10 cellular contexts compared by ENCODE assay signal in genomic region chr3:194556086-194557056, GRCh38.
A peak's percentile ranks its signal among the peaks of the same experiment; 100 is the strongest.
DNase-seq lines count a peak whose midpoint lies in the region; ATAC-seq and TF ChIP-seq lines count a peak whose summit lies in the region.
"Had no signal": no experiment of that assay in that cellular context is flagged by ENCODE, and none has a peak within 500 bp of the region (broad histone marks: within the 10 kb centered on the region; RNA-seq: fewer than 3 reads in every experiment).

No MANE protein-coding gene starts in this region.

- H3K9me3 ChIP-seq in prostate gland: no peaks in the 10 kb centered on the region

- TF ChIP-seq POLR2A in prostate gland (IDR thresholded peaks at IDR 0.05): no peak

- ATAC-seq in naive B cell (ENCODE audit: low read depth in 2 of 2): no peak
- no peak for ATAC-seq in GM18519 (IDR thresholded peaks at IDR 0.05; ENCODE audit: low FRiP score, unreplicated experiment)

- 66% methylated on average over 13 of the region's 13 CpGs for WGBS in prostate gland

- no peaks in the 10 kb centered on the region for H3K9me3 Mint-ChIP-seq in Calu3 (ENCODE audit: low read depth, unreplicated experiment)
- H3K9me3 Mint-ChIP-seq in activated naive CD8-positive, alpha-beta T cell (ENCODE audit: low read depth): no peaks in the 10 kb centered on the region
- H3K9me3 Mint-ChIP-seq in naive B cell: no peaks in the 10 kb centered on the region
- H3K9me3 Mint-ChIP-seq in glutamatergic neuron (ENCODE audit: unreplicated experiment): peaks cover 3% of the 10 kb centered on the region

- CTCF ChIA-PET in Calu3 (lab: Charles Lee): interaction anchor here (0.7 to 1.3 kb wide), 2 partner anchors 25 to 68 kb away, joined by 3 to 5 read pairs; no protein-coding TSS in a partner anchor

- no peak overlapping the region for H3K4me3 ChIP-seq in prostate gland

- H3K27ac Mint-ChIP-seq in Calu3 (ENCODE audit: unreplicated experiment) (peak overlapping the region; percentile 14), naive B cell (peak overlapping the region in 5 of 6 donors; percentile 48 to 89 (median 68)), glutamatergic neuron (ENCODE audit: unreplicated experiment) (no peak overlapping the region)
- H3K27ac Mint-ChIP-seq in activated naive CD8-positive, alpha-beta T cell: peak overlapping the region; percentile 34

- no peaks in the 10 kb centered on the region for H3K27me3 Mint-ChIP-seq in Calu3 (ENCODE audit: unreplicated experiment)
- no peaks in the 10 kb centered on the region for H3K27me3 Mint-ChIP-seq in activated naive CD8-positive, alpha-beta T cell
- H3K27me3 Mint-ChIP-seq in naive B cell: peaks cover 0 to 10% (median 8%) of the 10 kb centered on the region in 3 donors
- H3K27me3 Mint-ChIP-seq in glutamatergic neuron (ENCODE audit: unreplicated experiment): no peaks in the 10 kb centered on the region

- H3K4me3 Mint-ChIP-seq in Calu3 (ENCODE audit: low read depth, unreplicated experiment) (peak overlapping the region; percentile 27), naive B cell (peak overlapping the region; percentile 22 to 90 (median 76)), glutamatergic neuron (ENCODE audit: unreplicated experiment) (no peak overlapping the region)
- peak overlapping the region; percentile 62 for H3K4me3 Mint-ChIP-seq in activated naive CD8-positive, alpha-beta T cell

- no peak for TF ChIP-seq CTCF in Calu3 (IDR thresholded peaks at IDR 0.05; ENCODE audit: unreplicated experiment)
- TF ChIP-seq CTCF in glutamatergic neuron (IDR thresholded peaks at IDR 0.05; ENCODE audit: partially characterized antibody, unreplicated experiment): no peak
- no peak for TF ChIP-seq CTCF in prostate gland (IDR thresholded peaks at IDR 0.05)

- no peaks in the 10 kb centered on the region for H3K36me3 ChIP-seq in prostate gland

- H3K36me3 Mint-ChIP-seq in Calu3 (ENCODE audit: insufficient read depth, unreplicated experiment) (no peaks in the 10 kb centered on the region), naive B cell (no peaks in the 10 kb centered on the region), glutamatergic neuron (ENCODE audit: unreplicated experiment) (no peaks in the 10 kb centered on the region)
- no peaks in the 10 kb centered on the region for H3K36me3 Mint-ChIP-seq in activated naive CD8-positive, alpha-beta T cell

- no peak overlapping the region for H3K27ac ChIP-seq in prostate gland

- BruUV-seq in Calu3 (replicated peaks; lab: Mats Ljungman, UMichigan): no TSS peak

- DNase-seq in Calu3 (no peak), LHCN-M2 (ENCODE audit: low read depth) (peak; percentile 53), naive B cell (no peak), glutamatergic neuron (no peak), prostate gland (ENCODE audit: low spot score) (no peak)
- DNase-seq in effector CD4-positive, alpha-beta T cell: no peak
- DNase-seq: anterior cingulate cortex, NCI-H1436 treated with DMSO at 0.1 percent for 48 hours had no signal

- H3K27me3 ChIP-seq in prostate gland (replicated peaks; ENCODE audit: insufficient read depth): no peaks in the 10 kb centered on the region

- intact Hi-C loops in Calu3 (cut with micrococcal nuclease; ENCODE audit: unreplicated experiment): no loop called here
- intact Hi-C loops in prostate gland (cut with DNase I): no loop called here

- H3K4me1 Mint-ChIP-seq in Calu3 (ENCODE audit: low read depth, unreplicated experiment) (peaks cover 11% of the 10 kb centered on the region), naive B cell (peaks cover 5 to 7% (median 7%) of the 10 kb centered on the region in 3 donors), glutamatergic neuron (ENCODE audit: low read depth, unreplicated experiment) (peaks cover 9% of the 10 kb centered on the region)
- peaks cover 4% of the 10 kb centered on the region for H3K4me1 Mint-ChIP-seq in activated naive CD8-positive, alpha-beta T cell (ENCODE audit: low read depth)

- no peaks in the 10 kb centered on the region for H3K4me1 ChIP-seq in prostate gland (replicated peaks)
